In the genomic region with DNA sequence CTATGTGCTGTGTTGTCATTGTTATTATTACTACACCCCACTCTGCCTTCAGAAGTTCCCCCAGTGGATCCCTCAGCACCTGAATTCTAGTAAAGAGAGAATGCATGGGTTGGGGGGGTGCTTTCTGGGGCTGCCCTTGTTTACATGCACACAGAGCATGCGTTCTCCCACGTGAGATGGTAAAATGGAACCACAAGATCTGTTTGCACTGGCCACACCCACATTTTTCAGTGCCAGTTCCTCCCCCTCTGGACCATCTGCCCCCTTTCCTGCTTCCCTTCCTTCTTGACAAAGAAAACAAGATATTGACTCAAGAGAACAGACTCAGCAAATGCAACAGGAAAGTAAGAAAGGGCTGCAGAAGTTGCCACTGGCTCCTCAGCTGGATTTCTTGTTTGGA, we compare ENCODE assay signal across 18 cellular contexts. TPM values are rescaled to one million over a fixed set of nuclear protein-coding genes. Genes with fewer than 3 reads are reported as not detected.
DNase-seq lines count a peak whose midpoint lies in the region; ATAC-seq and TF ChIP-seq lines count a peak whose summit lies in the region.
"Had no signal": no experiment of that assay in that cellular context is flagged by ENCODE, and none has a peak within 500 bp of the region (broad histone marks: within the 10 kb centered on the region; RNA-seq: fewer than 3 reads in every experiment).

No MANE protein-coding gene starts in this region.

- H3K9me3 Mint-ChIP-seq in glutamatergic neuron (ENCODE audit: unreplicated experiment), result peaks cover 7% of the 10 kb centered on the region
- H3K9me3 Mint-ChIP-seq: H9 had no signal

- H3K36me3 Mint-ChIP-seq in glutamatergic neuron (ENCODE audit: unreplicated experiment), result peaks cover 7% of the 10 kb centered on the region

- in situ Hi-C loops in G401 (cut with HindIII; ENCODE audit: low sequenced_read_pairs), result no loop called here

- peak; percentile 16 to 71 for DNase-seq in NCI-H524 (lab: John Stamatoyannopoulos, UW)
- no peak for DNase-seq in NCI-H524 treated with DMSO at 0.1 percent for 48 hours (lab: John Stamatoyannopoulos, UW)
- peak; percentile 74 for DNase-seq in G401 (ENCODE audit: low spot score)
- peak; percentile 74 for DNase-seq in NCI-H69 (lab: John Stamatoyannopoulos, UW)
- DNase-seq in glutamatergic neuron, result no peak
- DNase-seq in COR-L47 (lab: John Stamatoyannopoulos, UW), result no peak
- DNase-seq in foreskin fibroblast, result no peak
- DNase-seq: AML-193; CD4-positive, alpha-beta T cell; DMS53; DND-41; EL; H9; IMR-90 had no signal

- H3K4me3 Mint-ChIP-seq in glutamatergic neuron (ENCODE audit: unreplicated experiment), result no peak overlapping the region
- H3K4me3 Mint-ChIP-seq: CD4-positive, alpha-beta T cell; H9 had no signal

- no peak for ATAC-seq in HG02852 (IDR thresholded peaks at IDR 0.05; ENCODE audit: unreplicated experiment)
- ATAC-seq: A549 had no signal

- peaks cover 30% of the 10 kb centered on the region for H3K4me1 Mint-ChIP-seq in glutamatergic neuron (ENCODE audit: low read depth, unreplicated experiment)

- TF ChIP-seq CTCF in glutamatergic neuron (IDR thresholded peaks at IDR 0.05; ENCODE audit: partially characterized antibody, unreplicated experiment), result no peak
- no peak for TF ChIP-seq CTCF in foreskin fibroblast (IDR thresholded peaks at IDR 0.05; ENCODE audit: low read depth, low read length)

- peaks cover 4% of the 10 kb centered on the region for H3K27me3 Mint-ChIP-seq in glutamatergic neuron (ENCODE audit: unreplicated experiment)

- no peak overlapping the region for H3K4me3 ChIP-seq in foreskin fibroblast (ENCODE audit: low read depth in 1 of 2, low read length in 2 of 2)
- H3K4me3 ChIP-seq: A549 had no signal

- H3K27ac Mint-ChIP-seq in glutamatergic neuron (ENCODE audit: unreplicated experiment), result peak overlapping the region; percentile 14
- H3K27ac Mint-ChIP-seq: CD4-positive, alpha-beta T cell; H9 had no signal

RNA-seq across cellular contexts. Expression of gene SLC6A17, which starts 8.9 kb away (rescaled TPM):
- total RNA-seq in G401 (2014; rRNA removed; shearing (Covaris generic)), result 0.92 and 1.3 TPM in 2 replicates
- 6.4 TPM for total RNA-seq in glutamatergic neuron (ENCODE audit: unreplicated experiment)
- total RNA-seq: CD4-positive, alpha-beta T cell; HT1080 had no signal

RNA-seq across cellular contexts. Expression of gene UBL4B, which starts 46.9 kb away (rescaled TPM):
- total RNA-seq in G401 (2014; rRNA removed; shearing (Covaris generic)), result not detected in 2 replicates
- total RNA-seq in glutamatergic neuron (ENCODE audit: unreplicated experiment), result not detected
- total RNA-seq: CD4-positive, alpha-beta T cell; H1; H9; HT1080; IMR-90 had no signal

RNA-seq across cellular contexts. Expression of gene KCNC4, which starts 51.0 kb away (rescaled TPM):
- 4.8 and 5.9 TPM in 2 replicates for total RNA-seq in G401 (2014; rRNA removed; shearing (Covaris generic))
- total RNA-seq in glutamatergic neuron (ENCODE audit: unreplicated experiment), result 9.7 TPM

Comparison
In these comparisons a context has a peak if more than half of its experiments do, and no peak if none do; other contexts are left out.
1. DNase-seq: peak in NCI-H524 (2 of 2), G401 (single experiment) and NCI-H69 (single experiment); none in NCI-H524 treated with DMSO at 0.1 percent for 48 hours (single experiment), glutamatergic neuron (single experiment), COR-L47 (single experiment) and foreskin fibroblast (0 of 2).